7 cellular contexts compared by ENCODE assay signal in the genomic region with DNA sequence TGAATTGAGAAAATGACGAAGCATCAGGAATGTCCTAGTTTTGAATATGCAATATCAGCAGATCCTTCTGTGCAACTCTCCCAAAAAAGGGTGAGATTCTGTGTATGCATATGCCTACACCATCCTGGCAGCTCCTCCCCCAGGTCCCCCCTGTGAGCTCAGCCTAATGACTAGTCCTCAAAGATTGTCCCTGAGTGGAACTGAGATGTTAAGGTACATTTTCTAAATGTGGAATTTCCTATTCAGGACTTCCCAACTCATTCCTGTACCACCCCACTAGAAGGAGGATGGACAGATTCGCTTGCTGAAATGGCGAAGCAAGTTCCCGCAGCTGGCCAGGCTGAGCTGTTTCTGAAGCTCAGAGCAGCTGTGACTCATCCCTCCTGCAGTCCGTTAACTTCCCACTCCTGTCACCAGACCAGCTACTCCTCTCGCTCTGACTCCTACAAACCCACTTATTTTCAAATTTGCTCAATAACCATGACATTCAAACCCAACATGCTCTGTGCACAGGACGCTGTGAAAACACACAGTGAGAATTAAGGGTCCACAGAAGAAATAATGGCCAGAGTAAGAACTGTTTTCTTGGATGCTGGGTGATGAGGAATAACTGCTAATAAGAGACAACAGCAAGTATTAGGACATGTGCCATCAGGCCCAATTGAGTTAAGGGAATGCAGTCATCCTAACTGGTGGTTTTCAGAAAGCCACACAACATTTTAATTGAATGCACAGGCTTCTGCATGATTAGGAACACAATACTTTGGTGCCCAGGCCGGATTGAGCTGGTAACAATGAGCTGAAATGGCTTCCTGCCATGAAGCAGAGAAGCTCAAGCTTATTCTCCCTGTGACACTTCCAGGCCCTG. TPM values are rescaled to one million over a fixed set of nuclear protein-coding genes. Genes with fewer than 3 reads are reported as not detected.
DNase-seq lines count a peak whose midpoint lies in the region; ATAC-seq and TF ChIP-seq lines count a peak whose summit lies in the region.

No MANE protein-coding gene starts in this region.

- CTCF ChIA-PET in PC-3 (lab: Charles Lee) = no interaction called here

- ATAC-seq in GM18858 (IDR thresholded peaks at IDR 0.05; ENCODE audit: unreplicated experiment) (peak; percentile 95), HG02798 (IDR thresholded peaks at IDR 0.05; ENCODE audit: poor library complexity, unreplicated experiment) (peak; percentile 96), PC-3 (peak; percentile 31; the same call in 1 of the 2 replicates)

- no peak overlapping the region for H3K9ac ChIP-seq in PC-3 (ENCODE audit: low read length)

- H3K4me3 ChIP-seq in PC-3 (ENCODE audit: low read length) = no peak overlapping the region
- no peak overlapping the region for H3K4me3 ChIP-seq in astrocyte of the spinal cord (ENCODE audit: low read depth, low read length)

- DNase-seq in PC-3 (peak; percentile 23), astrocyte of the spinal cord (ENCODE audit: low read depth, low spot score) (peak; percentile 86), left kidney (ENCODE audit: low read depth, low spot score) (peak; percentile 61), NCI-H345 treated with DMSO at 0.1 percent for 48 hours (lab: John Stamatoyannopoulos, UW; ENCODE audit: unreplicated experiment) (no peak)
- DNase-seq in stimulated activated CD4-positive, alpha-beta T cell treated with anti-CD3 and anti-CD28 coated beads, Interleukin-4, amount 100 ng/mL, for 4 hours = peak; percentile 22 to 47

- peaks cover 7% of the 10 kb centered on the region; the same call in 1 of the 2 replicates for H3K4me1 ChIP-seq in PC-3 (ENCODE audit: insufficient read depth, low read length)

- no peaks in the 10 kb centered on the region for H3K79me2 ChIP-seq in PC-3 (ENCODE audit: low read length)

- no peaks in the 10 kb centered on the region for H3F3A ChIP-seq in PC-3 (ENCODE audit: low read length, unreplicated experiment)

- H2AFZ ChIP-seq in PC-3 (ENCODE audit: low read length) = no peak overlapping the region

- no peaks in the 10 kb centered on the region for H4K20me1 ChIP-seq in PC-3 (ENCODE audit: low read length)

- TF ChIP-seq CTCF in PC-3 (conservative IDR thresholded peaks at IDR 0.05; ENCODE audit: low read depth, low read length) = no peak
- no peak for TF ChIP-seq CTCF in astrocyte of the spinal cord (IDR thresholded peaks at IDR 0.05; ENCODE audit: low read depth, low read length)

- H3K9me2 ChIP-seq in PC-3 (replicated peaks; ENCODE audit: low read length) = no peaks in the 10 kb centered on the region

- intact Hi-C loops in PC-3 (cut with micrococcal nuclease) = no loop called here

- H3K27me3 ChIP-seq in PC-3 (ENCODE audit: low read length) = no peaks in the 10 kb centered on the region

- H3K4me2 ChIP-seq in PC-3 (ENCODE audit: low read length) = no peak overlapping the region

- H3K9me3 ChIP-seq in PC-3 (ENCODE audit: low read length) = no peaks in the 10 kb centered on the region

- in situ Hi-C loops in astrocyte of the spinal cord (cut with HindIII; ENCODE audit: low sequenced_read_pairs) = no loop called here

- H3K27ac ChIP-seq in PC-3 (ENCODE audit: low read length) = no peak overlapping the region

- H3K36me3 ChIP-seq in PC-3 (ENCODE audit: low read depth, low read length) = no peaks in the 10 kb centered on the region

- POLR2A ChIA-PET in PC-3 (lab: Charles Lee; ENCODE audit: unreplicated experiment) = no interaction called here

- no TSS peak for BruUV-seq in PC-3 (replicated peaks; lab: Mats Ljungman, UMichigan)

RNA-seq across cellular contexts. Expression of a gene that starts 40.0 kb away (rescaled TPM):
- 7.7 TPM in 2 replicates for total RNA-seq in PC-3 (2014; rRNA removed)

Comparison
In these comparisons a context has a peak if more than half of its experiments do, and no peak if none do; other contexts are left out.
1. ATAC-seq: peak in every context shown above with its lines; median percentile 96 in HG02798; 95 in GM18858; 31 in PC-3.